Comparison of ENCODE assay signal across 36 cellular contexts in genomic region chr21:30625449-30625848, GRCh38. TPM values are rescaled to one million over a fixed set of nuclear protein-coding genes. Genes with fewer than 3 reads are reported as not detected.
"Had no signal": no experiment of that assay in that cellular context is flagged by ENCODE, and none has a peak within 500 bp of the region (broad histone marks: within the 10 kb centered on the region; RNA-seq: fewer than 3 reads in every experiment).

No MANE protein-coding gene starts in this region.

- H3K36me3 Mint-ChIP-seq: memory B cell; mesothelial cell of epicardium; naive B cell; naive thymus-derived CD8-positive, alpha-beta T cell had no signal

- H3K27ac ChIP-seq: colonic mucosa, epithelial cell of prostate, esophagus squamous epithelium, gastrocnemius medialis, heart right ventricle, left ventricle myocardium inferior had no signal

- H3K27me3 ChIP-seq: colonic mucosa, esophagus squamous epithelium, gastrocnemius medialis, heart right ventricle had no signal

- H3K36me3 ChIP-seq: colonic mucosa, esophagus squamous epithelium, gastrocnemius medialis, heart right ventricle, left ventricle myocardium inferior had no signal

- H3K4me3 Mint-ChIP-seq: dendritic cell treated with granulocyte-macrophage colony-stimulating factor and Interleukin-4, amounts not matched to agents 40 ng/mL and 50 ng/mL, for 4 days; effector memory CD8-positive, alpha-beta T cell; endodermal cell; immature natural killer cell; memory B cell; mesothelial cell of epicardium; naive B cell; naive thymus-derived CD8-positive, alpha-beta T cell had no signal

- H3K9me3 ChIP-seq: colonic mucosa, gastrocnemius medialis had no signal

- H3K27ac Mint-ChIP-seq: dendritic cell treated with granulocyte-macrophage colony-stimulating factor and Interleukin-4, amounts not matched to agents 40 ng/mL and 50 ng/mL, for 4 days; effector memory CD8-positive, alpha-beta T cell; endodermal cell; immature natural killer cell; memory B cell; mesothelial cell of epicardium; naive B cell; naive thymus-derived CD8-positive, alpha-beta T cell had no signal

- H3K4me1 Mint-ChIP-seq: endodermal cell; immature natural killer cell; memory B cell; mesothelial cell of epicardium; naive B cell; naive thymus-derived CD8-positive, alpha-beta T cell had no signal

- H3K4me3 ChIP-seq: colonic mucosa, esophagus squamous epithelium, gastrocnemius medialis, heart right ventricle, left ventricle myocardium inferior, lung, mucosa of descending colon had no signal

- DNase-seq: colonic mucosa; cortex of kidney; effector CD8-positive, alpha-beta T cell; effector memory CD8-positive, alpha-beta T cell; endodermal cell; erythroblast; esophagus squamous epithelium; foreskin fibroblast; foreskin melanocyte; gastrocnemius medialis; glutamatergic neuron; head of caudate nucleus; heart right ventricle; hippocampal formation; immature natural killer cell; islet precursor cell; kidney; kidney glomerular epithelial cell; left colon; left ventricle myocardium inferior; mammary epithelial cell; mucosa of descending colon; naive B cell; naive thymus-derived CD8-positive, alpha-beta T cell had no signal

- H3K27me3 Mint-ChIP-seq: dendritic cell treated with granulocyte-macrophage colony-stimulating factor and Interleukin-4, amounts not matched to agents 40 ng/mL and 50 ng/mL, for 4 days; effector memory CD8-positive, alpha-beta T cell; memory B cell; naive B cell had no signal

- ATAC-seq: effector memory CD8-positive, alpha-beta T cell; esophagus mucosa; gastrocnemius medialis; heart right ventricle; left colon; left lobe of liver; mucosa of descending colon; naive thymus-derived CD8-positive, alpha-beta T cell had no signal

- H3K4me1 ChIP-seq: colonic mucosa, esophagus squamous epithelium, gastrocnemius medialis, heart right ventricle, left ventricle myocardium inferior had no signal

RNA-seq across cellular contexts. Expression of gene KRTAP20-4, which starts 5.0 kb away (rescaled TPM):
- total RNA-seq: colonic mucosa; dermis microvascular lymphatic vessel endothelial cell; endodermal cell; esophagus mucosa; esophagus squamous epithelium; gastrocnemius medialis; glomerular endothelial cell; heart right ventricle; kidney; left colon; left lobe of liver; left ventricle myocardium inferior; lower leg skin; lung; mammary epithelial cell; mesenteric fat pad; mesothelial cell of epicardium; mucosa of descending colon; myocyte; naive thymus-derived CD8-positive, alpha-beta T cell had no signal
- polyA plus RNA-seq: heart right ventricle; immature natural killer cell; lung; mammary epithelial cell; naive thymus-derived CD8-positive, alpha-beta T cell had no signal

RNA-seq across cellular contexts. Expression of gene KRTAP20-1, which starts 9.2 kb away (rescaled TPM):
- total RNA-seq: colonic mucosa; dermis microvascular lymphatic vessel endothelial cell; endodermal cell; esophagus mucosa; esophagus squamous epithelium; gastrocnemius medialis; glomerular endothelial cell; heart right ventricle; kidney; left colon; left lobe of liver; left ventricle myocardium inferior; lower leg skin; lung; mammary epithelial cell; mesenteric fat pad; mesothelial cell of epicardium; mucosa of descending colon; myocyte; naive thymus-derived CD8-positive, alpha-beta T cell had no signal
- polyA plus RNA-seq: heart right ventricle; immature natural killer cell; lung; mammary epithelial cell; naive thymus-derived CD8-positive, alpha-beta T cell had no signal

RNA-seq across cellular contexts. Expression of gene KRTAP20-2, which starts 9.6 kb away (rescaled TPM):
- total RNA-seq: colonic mucosa; dermis microvascular lymphatic vessel endothelial cell; endodermal cell; esophagus mucosa; esophagus squamous epithelium; gastrocnemius medialis; glomerular endothelial cell; heart right ventricle; kidney; left colon; left lobe of liver; left ventricle myocardium inferior; lung; mammary epithelial cell; mesenteric fat pad; mesothelial cell of epicardium; mucosa of descending colon; myocyte; naive thymus-derived CD8-positive, alpha-beta T cell had no signal
- polyA plus RNA-seq: heart right ventricle; immature natural killer cell; lung; mammary epithelial cell; naive thymus-derived CD8-positive, alpha-beta T cell had no signal

RNA-seq across cellular contexts. Expression of gene KRTAP6-1, which starts 11.7 kb away (rescaled TPM):
- total RNA-seq: colonic mucosa; dermis microvascular lymphatic vessel endothelial cell; endodermal cell; esophagus mucosa; esophagus squamous epithelium; gastrocnemius medialis; glomerular endothelial cell; heart right ventricle; kidney; left colon; left lobe of liver; left ventricle myocardium inferior; lung; mammary epithelial cell; mesenteric fat pad; mesothelial cell of epicardium; mucosa of descending colon; myocyte; naive thymus-derived CD8-positive, alpha-beta T cell had no signal
- polyA plus RNA-seq: heart right ventricle; immature natural killer cell; lung; mammary epithelial cell; naive thymus-derived CD8-positive, alpha-beta T cell had no signal

RNA-seq across cellular contexts. Expression of gene KRTAP20-3, which starts 17.2 kb away (rescaled TPM):
- total RNA-seq: colonic mucosa; dermis microvascular lymphatic vessel endothelial cell; endodermal cell; esophagus mucosa; esophagus squamous epithelium; gastrocnemius medialis; glomerular endothelial cell; heart right ventricle; kidney; left colon; left lobe of liver; left ventricle myocardium inferior; lower leg skin; lung; mammary epithelial cell; mesenteric fat pad; mesothelial cell of epicardium; mucosa of descending colon; myocyte; naive thymus-derived CD8-positive, alpha-beta T cell had no signal
- polyA plus RNA-seq: heart right ventricle; immature natural killer cell; lung; mammary epithelial cell; naive thymus-derived CD8-positive, alpha-beta T cell had no signal
